Comparison of ENCODE assay signal across 8 cellular contexts in the genomic region with DNA sequence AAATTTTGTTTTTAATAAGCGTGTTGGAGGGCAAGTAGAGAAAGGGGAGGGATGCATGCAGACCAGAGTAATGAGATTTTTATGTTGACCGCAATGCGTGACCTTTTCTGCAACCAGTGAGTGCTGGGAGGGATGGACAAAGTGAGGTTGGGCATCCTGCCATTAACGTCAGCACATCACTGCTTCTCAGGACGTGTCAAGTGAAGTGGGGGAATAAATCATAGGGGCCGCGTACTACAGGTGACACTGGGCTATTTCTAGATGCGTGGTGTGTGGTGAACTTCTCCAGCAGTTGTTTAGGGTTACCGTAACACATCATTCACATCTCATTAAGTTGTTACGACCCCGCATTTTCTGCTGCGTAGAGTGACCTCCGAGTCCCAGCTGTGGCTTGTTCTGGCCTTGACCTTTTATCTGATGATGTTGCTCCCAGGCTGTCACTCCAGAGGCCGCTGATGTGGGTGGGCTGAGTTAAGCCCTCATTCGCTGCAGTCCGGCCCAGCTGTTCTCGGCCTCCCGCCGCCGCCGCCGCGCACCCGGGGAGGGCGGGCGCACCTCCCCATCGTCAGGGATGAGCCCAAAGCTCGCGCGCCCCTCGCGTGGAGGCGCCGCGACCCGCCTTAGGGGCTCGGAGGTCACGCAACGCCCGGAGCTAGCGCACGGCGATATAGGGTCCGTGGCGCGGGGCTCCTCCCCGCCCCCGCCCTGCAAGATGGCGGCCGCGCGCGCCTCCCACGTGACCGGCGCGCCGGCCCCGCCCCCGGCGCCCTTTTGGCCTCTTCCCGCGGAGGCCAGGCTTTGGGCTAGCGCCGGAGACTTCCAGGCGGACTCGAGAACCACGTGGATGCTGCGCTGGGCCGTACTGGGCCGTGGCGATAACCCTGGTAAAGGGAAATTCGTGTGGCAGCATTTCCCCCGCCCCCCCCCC. TPM values are rescaled to one million over a fixed set of nuclear protein-coding genes. Genes with fewer than 3 reads are reported as not detected.
DNase-seq lines count a peak whose midpoint lies in the region; ATAC-seq and TF ChIP-seq lines count a peak whose summit lies in the region.

No MANE protein-coding gene starts in this region.

- peaks cover 3% of the 10 kb centered on the region for H3K27me3 ChIP-seq in osteoblast (ENCODE audit: insufficient read depth, low read length)
- no peaks in the 10 kb centered on the region for H3K27me3 ChIP-seq in testis

- H3K4me1 ChIP-seq in osteoblast (ENCODE audit: insufficient read depth, low read length) (peaks cover 24% of the 10 kb centered on the region), testis (peaks cover 19% of the 10 kb centered on the region)

- H3K9me3 ChIP-seq in osteoblast (ENCODE audit: low read depth, low read length) (no peaks in the 10 kb centered on the region), testis (no peaks in the 10 kb centered on the region)

- H3K27ac Mint-ChIP-seq in activated naive CD8-positive, alpha-beta T cell, result peak overlapping the region; percentile 96

- H4K20me1 ChIP-seq in osteoblast (ENCODE audit: insufficient read depth, low read length), result no peaks in the 10 kb centered on the region

- intact Hi-C loops in head of caudate nucleus (cut with DNase I), result loop anchor here (5.0 to 10.0 kb wide), 2 partner anchors 99 to 342 kb away; a partner anchor contains a TSS
- intact Hi-C loops in testis (cut with DNase I; ENCODE audit: low total_unique reads), result no loop called here

- H3K4me1 Mint-ChIP-seq in activated naive CD8-positive, alpha-beta T cell (ENCODE audit: low read depth), result peaks cover 49% of the 10 kb centered on the region

- H3K4me3 ChIP-seq in osteoblast (ENCODE audit: insufficient read depth, low read length), result peak overlapping the region; percentile 97
- H3K4me3 ChIP-seq in testis, result peak overlapping the region; percentile 81 to 91

- TF ChIP-seq CTCF in C4-2B (conservative IDR thresholded peaks at IDR 0.05) (no peak), osteoblast (IDR thresholded peaks at IDR 0.05; ENCODE audit: extremely low read depth, low read depth, low read length) (no peak), testis (IDR thresholded peaks at IDR 0.05) (no peak)

- H3K4me2 ChIP-seq in osteoblast (ENCODE audit: insufficient read depth, low read length), result peak overlapping the region; percentile 91

- peak; percentile 11 for ATAC-seq in GM19397 (IDR thresholded peaks at IDR 0.05; ENCODE audit: unreplicated experiment)

- H3K36me3 Mint-ChIP-seq in activated naive CD8-positive, alpha-beta T cell, result peaks cover 8% of the 10 kb centered on the region

- peak overlapping the region; percentile 94 for H2AFZ ChIP-seq in osteoblast (ENCODE audit: low read length)

- peak; percentile 87 for DNase-seq in LoVo (ENCODE audit: low spot score)
- peak; percentile 75 for DNase-seq in SK-N-DZ (ENCODE audit: low spot score)
- DNase-seq in head of caudate nucleus, result peak; percentile 39 to 89 (median 75)
- DNase-seq in osteoblast (ENCODE audit: insufficient read length, low spot score, missing footprints), result peak; percentile 96
- DNase-seq in testis, result peak; percentile 88

- no peaks in the 10 kb centered on the region for H3K9me3 Mint-ChIP-seq in activated naive CD8-positive, alpha-beta T cell (ENCODE audit: low read depth)

- peaks cover 60% of the 10 kb centered on the region for H3K79me2 ChIP-seq in osteoblast (ENCODE audit: insufficient read depth, low read length)

- peak; percentile 27 for TF ChIP-seq POLR2A in testis (IDR thresholded peaks at IDR 0.05)

- H3K36me3 ChIP-seq in osteoblast (ENCODE audit: insufficient read depth, low read length) (no peaks in the 10 kb centered on the region), testis (ENCODE audit: low read depth, missing control alignments) (no peaks in the 10 kb centered on the region)

- no peaks in the 10 kb centered on the region for H3K27me3 Mint-ChIP-seq in activated naive CD8-positive, alpha-beta T cell

- 2 to 3% methylated on average over 13 to 41 of the region's 74 CpGs for WGBS in testis, 2 donors

- H3K27ac ChIP-seq in C4-2B, result peak overlapping the region; percentile 99
- peak overlapping the region; percentile 96 for H3K27ac ChIP-seq in osteoblast (ENCODE audit: low read depth, low read length)
- peak overlapping the region; percentile 93 to 97 for H3K27ac ChIP-seq in testis

- H3K4me3 Mint-ChIP-seq in activated naive CD8-positive, alpha-beta T cell, result peak overlapping the region; percentile 98

RNA-seq across cellular contexts. Expression of a gene that starts 3.5 kb away (rescaled TPM):
- polyA plus RNA-seq in SK-N-DZ (2014; cell fraction: cytosol; rRNA removed), result 3.6 and 4.9 TPM in 2 replicates
- 3.8 and 4.6 TPM in 2 replicates for polyA plus RNA-seq in SK-N-DZ (2014; cell fraction: nucleus; rRNA removed)
- total RNA-seq in osteoblast, result 7.4 and 10.1 TPM in 2 replicates
- 10 to 100 TPM; 46.2 to 56.9 TPM for total RNA-seq in testis
- 51.6 TPM for polyA plus RNA-seq in testis (ENCODE audit: insufficient read depth, low read depth, low replicate concordance)

Comparison
In these comparisons a context has a peak if more than half of its experiments do, and no peak if none do; other contexts are left out.
1. Peak in every context shown above with its lines: DNase-seq, ATAC-seq, H3K4me3 ChIP-seq and H3K27ac ChIP-seq.